In genomic region chr11:103978588-103979580, GRCh38 we compare ENCODE assay signal across 18 cellular contexts. TPM values are rescaled to one million over a fixed set of nuclear protein-coding genes. Genes with fewer than 3 reads are reported as not detected.
A peak's percentile ranks its signal among the peaks of the same experiment; 100 is the strongest.
DNase-seq lines count a peak whose midpoint lies in the region; ATAC-seq, FAIRE-seq and TF ChIP-seq lines count a peak whose summit lies in the region.
"Had no signal": no experiment of that assay in that cellular context is flagged by ENCODE, and none has a peak within 500 bp of the region (broad histone marks: within the 10 kb centered on the region; RNA-seq: fewer than 3 reads in every experiment).

No MANE protein-coding gene starts in this region.

- no peak overlapping the region for H4K8ac ChIP-seq in mesenchymal stem cell (ENCODE audit: low read length)

- intact Hi-C loops in HepG2 (cut with micrococcal nuclease; ENCODE audit: unreplicated experiment) (no loop called here), right lobe of liver (cut with DNase I) (no loop called here)

- H3K4ac ChIP-seq in mesenchymal stem cell (ENCODE audit: low read depth in 1 of 2, low read length in 2 of 2), result no peak overlapping the region

- no peaks in the 10 kb centered on the region for H3K79me1 ChIP-seq in mesenchymal stem cell (replicated peaks; ENCODE audit: low read length, poor library complexity, severe bottlenecking)

- H3K79me2 ChIP-seq in HepG2 (ENCODE audit: insufficient read depth, low read length), result no peaks in the 10 kb centered on the region

- TF ChIP-seq CTCF in HepG2 (CRISPR knock-in tag; IDR thresholded peaks at IDR 0.05) (no peak), right lobe of liver (IDR thresholded peaks at IDR 0.05) (no peak), epithelial cell of proximal tubule (conservative IDR thresholded peaks at IDR 0.05; ENCODE audit: low read depth, low read length) (no peak)

- H3K36me3 ChIP-seq in HepG2 (replicated peaks in 1 of 2; ENCODE audit: control insufficient read depth in 1 of 2, insufficient read depth in 2 of 2, low read length in 2 of 2), result no peaks in the 10 kb centered on the region
- H3K36me3 ChIP-seq in right lobe of liver, result no peaks in the 10 kb centered on the region
- H3K36me3 ChIP-seq in mesenchymal stem cell (ENCODE audit: control insufficient read depth in 1 of 2, insufficient read depth in 2 of 2, low read depth in 1 of 2, low read length in 2 of 2), result no peaks in the 10 kb centered on the region
- H3K36me3 ChIP-seq: BLaER1 treated with 17β-estradiol and CSF1 and Interleukin-3, amounts not matched to agents 10 nM and 100 nM had no signal

- WGBS in HepG2 (ENCODE audit: low lambda C conversion rate), result 1% methylated on average over 5 of the region's 5 CpGs
- WGBS in right lobe of liver (ENCODE audit: insufficient coverage, low coverage, low lambda C conversion rate, missing lambda C conversion rate), result 52% methylated on average over 5 of the region's 5 CpGs
- 91% methylated on average over 5 of the region's 5 CpGs for WGBS in mesenchymal stem cell

- H3K4me2 ChIP-seq in HepG2 (ENCODE audit: low read depth, low read length) (no peak overlapping the region), mesenchymal stem cell (ENCODE audit: low read length, poor library complexity, severe bottlenecking) (no peak overlapping the region)
- H3K4me2 ChIP-seq: BLaER1 treated with 17β-estradiol and CSF1 and Interleukin-3, amounts not matched to agents 10 nM and 100 nM had no signal

- no peaks in the 10 kb centered on the region for H4K20me1 ChIP-seq in HepG2 (ENCODE audit: insufficient read depth, low read length)
- H4K20me1 ChIP-seq: BLaER1 treated with 17β-estradiol and CSF1 and Interleukin-3, amounts not matched to agents 10 nM and 100 nM had no signal

- BruUV-seq in HepG2 (replicated peaks; lab: Mats Ljungman, UMichigan), result no TSS peak

- H4K91ac ChIP-seq in mesenchymal stem cell (ENCODE audit: low read length), result no peak overlapping the region

- H3K18ac ChIP-seq in mesenchymal stem cell (ENCODE audit: low read depth in 1 of 2, low read length in 2 of 2), result no peak overlapping the region

- TF ChIP-seq EP300 in HepG2 (IDR thresholded peaks at IDR 0.05; ENCODE audit: low read depth in 2 of 2, low read length in 2 of 2), result no peak
- no peak for TF ChIP-seq EP300 in HepG2 (CRISPR knock-in tag; IDR thresholded peaks at IDR 0.05; ENCODE audit: borderline replicate concordance)

- no peak for FAIRE-seq in HepG2 (lab: Jason Lieb, UNC)
- FAIRE-seq: A204.1 had no signal

- H3K9me3 ChIP-seq in HepG2 (ENCODE audit: low read length), result 0 out of 2 replicates have a peak, but pooled peaks cover 11% of the 10 kb centered on the region
- no peaks in the 10 kb centered on the region for H3K9me3 ChIP-seq in right lobe of liver
- no peaks in the 10 kb centered on the region for H3K9me3 ChIP-seq in mesenchymal stem cell (ENCODE audit: control insufficient read depth, low read length)

- no peak overlapping the region for H2BK12ac ChIP-seq in mesenchymal stem cell (ENCODE audit: low read length in 2 of 2)

- TF ChIP-seq POLR2A in HepG2 (IDR thresholded peaks at IDR 0.05; ENCODE audit: insufficient read depth in 1 of 2, low read depth in 2 of 2, low read length in 2 of 2), result no peak
- no peak for TF ChIP-seq POLR2A in right lobe of liver (IDR thresholded peaks at IDR 0.05)

- CTCF ChIA-PET in HepG2 (lab: Yijun Ruan, JAX; ENCODE audit: low intra/inter-chr PET ratio, low total read pairs), result no interaction called here

- no peak overlapping the region for H3K23ac ChIP-seq in mesenchymal stem cell (ENCODE audit: low read length in 2 of 2)

- H3K4me1 ChIP-seq in HepG2 (ENCODE audit: insufficient read depth, low read length), result no peaks in the 10 kb centered on the region
- no peaks in the 10 kb centered on the region for H3K4me1 ChIP-seq in right lobe of liver
- no peaks in the 10 kb centered on the region for H3K4me1 ChIP-seq in mesenchymal stem cell (ENCODE audit: control insufficient read depth, insufficient read depth, low read depth, low read length)
- H3K4me1 ChIP-seq: BLaER1 treated with 17β-estradiol and CSF1 and Interleukin-3, amounts not matched to agents 10 nM and 100 nM had no signal

- POLR2A ChIA-PET in HepG2 (lab: Yijun Ruan, JAX), result no interaction called here

- in situ Hi-C loops in HepG2 (cut with HindIII; ENCODE audit: extremely low pct_ligation_motif_present, low pct_unique_long_range_greater_than_20kb), result no loop called here

- H3K4me3 ChIP-seq in HepG2 (replicated peaks in 1 of 3; ENCODE audit: insufficient read depth in 1 of 3, low read depth in 2 of 3, low read length in 3 of 3) (no peak overlapping the region), right lobe of liver (no peak overlapping the region), epithelial cell of proximal tubule (ENCODE audit: low read depth, low read length) (no peak overlapping the region), mesenchymal stem cell (ENCODE audit: insufficient read depth in 1 of 2, low read depth in 1 of 2, low read length in 2 of 2) (no peak overlapping the region)
- H3K4me3 ChIP-seq: BLaER1 treated with 17β-estradiol and CSF1 and Interleukin-3, amounts not matched to agents 10 nM and 100 nM had no signal

- H3K14ac ChIP-seq in mesenchymal stem cell (ENCODE audit: low read length in 2 of 2), result no peak overlapping the region

- no peak overlapping the region for H2AK5ac ChIP-seq in mesenchymal stem cell (ENCODE audit: low read length, severe bottlenecking)

- no peak overlapping the region for H3K9ac ChIP-seq in HepG2 (ENCODE audit: insufficient read depth, low read depth, low read length)
- H3K9ac ChIP-seq in mesenchymal stem cell (ENCODE audit: low read length), result peak overlapping the region; percentile 6
- H3K9ac ChIP-seq: BLaER1 treated with 17β-estradiol and CSF1 and Interleukin-3, amounts not matched to agents 10 nM and 100 nM had no signal

- ATAC-seq in HepG2 (no peak), right lobe of liver (no peak), HG03342 (IDR thresholded peaks at IDR 0.05; ENCODE audit: unreplicated experiment) (no peak)

- TF ChIP-seq RAD21 in HepG2 (CRISPR knock-in tag; IDR thresholded peaks at IDR 0.05), result no peak

- no peak overlapping the region for H2BK15ac ChIP-seq in mesenchymal stem cell (ENCODE audit: low read depth, poor library complexity, severe bottlenecking)

- H2BK5ac ChIP-seq in mesenchymal stem cell (ENCODE audit: low read depth, low read length, poor library complexity, severe bottlenecking), result no peak overlapping the region

- H3K27ac ChIP-seq in HepG2 (ENCODE audit: extremely low read length, insufficient read depth, low read length), result no peak overlapping the region
- no peak overlapping the region for H3K27ac ChIP-seq in right lobe of liver
- H3K27ac ChIP-seq in mesenchymal stem cell (ENCODE audit: low read length, poor library complexity, severe bottlenecking), result peak overlapping the region; percentile 78
- H3K27ac ChIP-seq: BLaER1 treated with 17β-estradiol and CSF1 and Interleukin-3, amounts not matched to agents 10 nM and 100 nM; RWPE1 had no signal

- H3K27me3 ChIP-seq in HepG2 (ENCODE audit: control insufficient read depth in 1 of 2, insufficient read depth in 2 of 2, low read length in 2 of 2) (no peaks in the 10 kb centered on the region), right lobe of liver (no peaks in the 10 kb centered on the region), mesenchymal stem cell (ENCODE audit: control insufficient read depth in 1 of 2, insufficient read depth in 1 of 2, low read length in 2 of 2) (no peaks in the 10 kb centered on the region)
- H3K27me3 ChIP-seq: BLaER1 treated with 17β-estradiol and CSF1 and Interleukin-3, amounts not matched to agents 10 nM and 100 nM had no signal

- no peak overlapping the region for H2AFZ ChIP-seq in HepG2 (ENCODE audit: low read length)
- H2AFZ ChIP-seq in mesenchymal stem cell (ENCODE audit: low read depth, low read length), result no peak overlapping the region

- no peak overlapping the region for H2BK120ac ChIP-seq in mesenchymal stem cell (ENCODE audit: low read depth, low read length)

- DNase-seq in HepG2 (ENCODE audit: low spot score) (no peak), right lobe of liver (no peak), epithelial cell of proximal tubule (ENCODE audit: low read depth) (peak; percentile 44), mesenchymal stem cell (no peak), SK-N-DZ (ENCODE audit: low spot score) (no peak)
- no peak for DNase-seq in activated CD8-positive, alpha-beta memory T cell treated with anti-CD3 and anti-CD28 coated beads, Interleukin-2, amount 50 U/mL, for 48 hours
- DNase-seq: EL, H9, NCI-H1105 treated with DMSO at 0.1 percent for 48 hours, NCI-H187, NCI-H2171, NCI-H748 treated with DMSO at 0.1 percent for 48 hours had no signal

TF ChIP-seq in HepG2, 621 proteins besides CTCF, POLR2A, EP300 and RAD21 (continues in another document):
- TF ChIP-seq ATF7 (IDR thresholded peaks at IDR 0.05) (peak; percentile 96), ATF7 (CRISPR knock-in tag; IDR thresholded peaks at IDR 0.05) (no peak), SP2 (CRISPR knock-in tag; IDR thresholded peaks at IDR 0.05) (no peak)

RNA-seq across cellular contexts. Expression of gene DDI1, which starts 57.6 kb away (rescaled TPM):
- total RNA-seq in HepG2 (2016; rRNA removed; fragmentation: Illumina TruSeq; extraction: Trizol), result not detected in 2 replicates
- total RNA-seq in HepG2 (2016; cell fraction: cytosol; rRNA removed; fragmentation: Illumina TruSeq; extraction: Trizol; ENCODE audit: low read depth), result not detected in 2 replicates
- not detected in 2 replicates for total RNA-seq in HepG2 (2016; cell fraction: insoluble cytoplasmic fraction; rRNA removed; fragmentation: Illumina TruSeq; extraction: Trizol)
- total RNA-seq in HepG2 (2016; cell fraction: membrane; rRNA removed; fragmentation: Illumina TruSeq; extraction: Trizol), result not detected in 2 replicates
- total RNA-seq in HepG2 (2016; cell fraction: nucleus; rRNA removed; fragmentation: Illumina TruSeq; extraction: Trizol), result not detected in 2 replicates
- not detected in 2 replicates for polyA plus RNA-seq in HepG2 (2011; rRNA removed)
- not detected in 2 replicates for polyA plus RNA-seq in HepG2 (2011; cell fraction: cytosol; rRNA removed)
- polyA plus RNA-seq in HepG2 (2011; cell fraction: nucleus; rRNA removed), result not detected in 2 replicates
- not detected in 2 replicates for polyA plus RNA-seq in HepG2 (2012)
- not detected in 2 replicates for polyA plus RNA-seq in HepG2 (2016; cell fraction: cytosol; fragmentation: Illumina TruSeq; extraction: Trizol; ENCODE audit: low read depth)
- not detected in 2 replicates for polyA plus RNA-seq in HepG2 (2016; cell fraction: insoluble cytoplasmic fraction; fragmentation: Illumina TruSeq; extraction: Trizol; ENCODE audit: low read depth)
- not detected in 2 replicates for polyA plus RNA-seq in HepG2 (2016; cell fraction: membrane; fragmentation: Illumina TruSeq; extraction: Trizol; ENCODE audit: low read depth)
- polyA plus RNA-seq in HepG2 (2016; cell fraction: nucleus; fragmentation: Illumina TruSeq; extraction: Trizol; ENCODE audit: insufficient read depth, low read depth), result not detected in 2 replicates
- polyA minus RNA-seq in HepG2 (2011; rRNA and poly(A)+ RNA removed; ENCODE audit: low replicate concordance), result not detected in 2 replicates
- polyA minus RNA-seq in HepG2 (2011; cell fraction: cytosol; rRNA and poly(A)+ RNA removed), result not detected in 2 replicates
- not detected in 2 replicates for polyA minus RNA-seq in HepG2 (2011; cell fraction: nucleus; rRNA and poly(A)+ RNA removed)
- not detected for total RNA-seq in right lobe of liver
- total RNA-seq in epithelial cell of proximal tubule, result not detected in 2 replicates
- polyA plus RNA-seq in mesenchymal stem cell (2013, experiment 1 of 2), result not detected
- not detected for polyA plus RNA-seq in mesenchymal stem cell (2013, experiment 2 of 2)
- polyA plus RNA-seq in SK-N-DZ (2014; cell fraction: cytosol; rRNA removed), result not detected in 2 replicates
- polyA plus RNA-seq in SK-N-DZ (2014; cell fraction: nucleus; rRNA removed), result not detected in 2 replicates
- total RNA-seq: H9, HT-29, NCI-H460 had no signal
